Comparison of ENCODE assay signal across 13 cellular contexts in the genomic region with DNA sequence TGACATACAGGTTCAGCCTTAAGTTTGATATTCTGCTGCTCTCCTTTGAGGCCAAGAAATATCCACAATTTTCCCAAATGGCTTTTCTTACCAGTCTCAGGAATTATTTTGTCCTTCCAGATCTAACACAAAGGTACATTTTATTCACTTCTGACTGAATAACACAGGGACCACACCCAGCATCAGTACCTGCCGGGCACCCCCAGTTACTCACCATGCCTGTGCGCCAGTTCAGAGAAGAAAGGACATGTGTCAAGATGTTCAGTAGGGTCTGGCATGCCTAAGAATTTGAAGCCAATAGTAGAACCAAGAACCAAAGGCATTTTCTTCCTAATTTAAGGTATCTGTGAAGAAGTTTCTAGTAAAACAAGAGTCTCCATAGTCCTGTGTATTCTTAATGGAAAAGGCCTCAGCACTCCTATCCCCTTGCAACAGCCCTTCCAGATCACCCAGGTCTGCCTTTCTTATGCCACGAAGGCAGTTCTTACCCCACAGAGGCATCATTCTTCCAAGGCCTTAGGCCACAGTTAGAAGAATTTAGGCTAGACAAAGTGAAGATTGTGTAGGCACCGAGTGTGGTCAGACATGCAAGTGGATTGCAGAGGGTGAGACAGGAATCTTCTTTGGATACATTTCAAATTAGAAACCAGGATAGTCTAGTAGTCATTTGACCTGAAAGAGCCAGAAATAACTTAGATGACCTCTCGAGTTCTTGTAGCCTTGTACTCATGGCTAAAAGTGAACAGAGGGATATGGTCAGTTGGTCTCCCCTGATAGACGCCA.
DNase-seq lines count a peak whose midpoint lies in the region; ATAC-seq, FAIRE-seq and TF ChIP-seq lines count a peak whose summit lies in the region.
"Had no signal": no experiment of that assay in that cellular context is flagged by ENCODE, and none has a peak within 500 bp of the region (broad histone marks: within the 10 kb centered on the region; RNA-seq: fewer than 3 reads in every experiment).

No MANE protein-coding gene starts in this region.

- peaks cover 38% of the 10 kb centered on the region for H3K4me1 Mint-ChIP-seq in MCF 10A (ENCODE audit: insufficient read depth, unreplicated experiment)
- H3K4me1 Mint-ChIP-seq in activated naive CD8-positive, alpha-beta T cell treated with anti-CD3 and anti-CD28 coated beads, Interleukin-2, amount 50 U/mL, for 24 hours, result peaks cover 57% of the 10 kb centered on the region

- FAIRE-seq in urothelium cell line (lab: Jason Lieb, UNC) (peak; percentile 69), H54 (lab: Jason Lieb, UNC) (no peak)

- peak overlapping the region in 1 of 2 donors; percentile 4 for H3K27ac ChIP-seq in breast epithelium
- H3K27ac ChIP-seq in mesendoderm (ENCODE audit: low read depth, low read length), result no peak overlapping the region
- H3K27ac ChIP-seq: suprapubic skin had no signal

- WGBS in mesendoderm (ENCODE audit: extremely low coverage, insufficient coverage, low lambda C conversion rate), result no CpG with 5 or more reads among the region's 6 CpGs

- H3K79me1 ChIP-seq in mesendoderm (ENCODE audit: low read length), result no peaks in the 10 kb centered on the region

- H3K18ac ChIP-seq in mesendoderm (ENCODE audit: low read length), result no peak overlapping the region

- CTCF ChIA-PET in MCF 10A (lab: Yijun Ruan, JAX), result interaction anchor here (1.2 kb wide), 1 partner anchor 7 kb away, joined by 4 read pairs; no protein-coding TSS in a partner anchor

- no peaks in the 10 kb centered on the region for H3K9me3 Mint-ChIP-seq in MCF 10A (ENCODE audit: unreplicated experiment)
- no peaks in the 10 kb centered on the region for H3K9me3 Mint-ChIP-seq in activated naive CD8-positive, alpha-beta T cell treated with anti-CD3 and anti-CD28 coated beads, Interleukin-2, amount 50 U/mL, for 24 hours

- no peak overlapping the region for H3K27ac Mint-ChIP-seq in MCF 10A (ENCODE audit: low read depth, unreplicated experiment)
- peak overlapping the region; percentile 3 for H3K27ac Mint-ChIP-seq in activated naive CD8-positive, alpha-beta T cell treated with anti-CD3 and anti-CD28 coated beads, Interleukin-2, amount 50 U/mL, for 24 hours

- DNase-seq in MCF 10A (ENCODE audit: unreplicated experiment), result no peak
- DNase-seq in breast epithelium (ENCODE audit: low spot score in 2 of 2), result no peak
- no peak for DNase-seq in activated naive CD8-positive, alpha-beta T cell treated with anti-CD3 and anti-CD28 coated beads, Interleukin-2, amount 50 U/mL, for 24 hours
- peak; percentile 33 for DNase-seq in glomerular visceral epithelial cell (ENCODE audit: extremely low spot score)
- no peak for DNase-seq in urothelium cell line (ENCODE audit: low spot score)
- no peak for DNase-seq in H54 (ENCODE audit: insufficient read length, low spot score)
- no peak for DNase-seq in mesendoderm
- no peak for DNase-seq in NCI-H226
- DNase-seq: activated CD8-positive, alpha-beta memory T cell treated with anti-CD3 and anti-CD28 coated beads, Interleukin-2, amount 50 U/mL, for 4 hours; AML-193; NCI-H2029; stimulated activated CD4-positive, alpha-beta T cell treated with anti-CD3 and anti-CD28 coated beads, Interleukin-4, amount 100 ng/mL, for 24 hours had no signal

- intact Hi-C loops in MCF 10A (cut with micrococcal nuclease) (no loop called here), breast epithelium (cut with DNase I; ENCODE audit: low total_unique reads) (no loop called here)

- POLR2A ChIA-PET in MCF 10A (lab: Yijun Ruan, JAX), result interaction anchor here (1.6 to 4.0 kb wide), 2 partner anchors 7 to 30 kb away, joined by 12 to 23 read pairs; no protein-coding TSS in a partner anchor

- no peaks in the 10 kb centered on the region for H3K36me3 ChIP-seq in breast epithelium
- H3K36me3 ChIP-seq in mesendoderm (ENCODE audit: control insufficient read depth, insufficient read depth, low read length), result no peaks in the 10 kb centered on the region

- no peaks in the 10 kb centered on the region for H3K27me3 Mint-ChIP-seq in MCF 10A (ENCODE audit: insufficient read depth, unreplicated experiment)
- H3K27me3 Mint-ChIP-seq in activated naive CD8-positive, alpha-beta T cell treated with anti-CD3 and anti-CD28 coated beads, Interleukin-2, amount 50 U/mL, for 24 hours, result no peaks in the 10 kb centered on the region

- TF ChIP-seq CTCF in MCF 10A (IDR thresholded peaks at IDR 0.05; ENCODE audit: unreplicated experiment) (no peak), breast epithelium (IDR thresholded peaks at IDR 0.05) (no peak)

- no peak overlapping the region for H4K8ac ChIP-seq in mesendoderm (ENCODE audit: low read depth, low read length)

- H3K36me3 Mint-ChIP-seq in MCF 10A (ENCODE audit: insufficient read depth, unreplicated experiment), result no peaks in the 10 kb centered on the region
- H3K36me3 Mint-ChIP-seq in activated naive CD8-positive, alpha-beta T cell treated with anti-CD3 and anti-CD28 coated beads, Interleukin-2, amount 50 U/mL, for 24 hours (ENCODE audit: low read depth), result peaks cover 31% of the 10 kb centered on the region

- no peaks in the 10 kb centered on the region for H3K9me3 ChIP-seq in breast epithelium
- H3K9me3 ChIP-seq: suprapubic skin had no signal

- H2BK5ac ChIP-seq in mesendoderm (ENCODE audit: low read length), result no peak overlapping the region

- no peak overlapping the region for H4K5ac ChIP-seq in mesendoderm (ENCODE audit: low read length)

- H3K4me1 ChIP-seq in breast epithelium (no peaks in the 10 kb centered on the region), mesendoderm (ENCODE audit: control insufficient read depth, low read depth, low read length) (peaks cover 9% of the 10 kb centered on the region)

- peak overlapping the region; percentile 21 for H3K4me3 Mint-ChIP-seq in MCF 10A (ENCODE audit: unreplicated experiment)
- no peak overlapping the region for H3K4me3 Mint-ChIP-seq in activated naive CD8-positive, alpha-beta T cell treated with anti-CD3 and anti-CD28 coated beads, Interleukin-2, amount 50 U/mL, for 24 hours

- H3K4me2 ChIP-seq in mesendoderm (ENCODE audit: low read length), result no peak overlapping the region

- no peak overlapping the region for H3K4me3 ChIP-seq in breast epithelium
- no peak overlapping the region for H3K4me3 ChIP-seq in mesendoderm (ENCODE audit: low read length)
- H3K4me3 ChIP-seq: suprapubic skin had no signal

- no peak overlapping the region for H3K4ac ChIP-seq in mesendoderm (ENCODE audit: low read depth, low read length)

- no peak for ATAC-seq in activated naive CD8-positive, alpha-beta T cell treated with anti-CD3 and anti-CD28 coated beads, Interleukin-2, amount 50 U/mL, for 24 hours

- H3K23ac ChIP-seq in mesendoderm (ENCODE audit: low read length), result no peak overlapping the region

- H3K56ac ChIP-seq in mesendoderm (ENCODE audit: low read length), result no peak overlapping the region

- H2AK5ac ChIP-seq in mesendoderm (ENCODE audit: low read length), result no peak overlapping the region

- H2BK15ac ChIP-seq in mesendoderm (replicated peaks; ENCODE audit: low read depth), result no peak overlapping the region

- no TSS peak for BruUV-seq in MCF 10A (replicated peaks; lab: Mats Ljungman, UMichigan)

- H3K9ac ChIP-seq in mesendoderm (ENCODE audit: low read length), result no peak overlapping the region

- H3K27me3 ChIP-seq in breast epithelium (no peaks in the 10 kb centered on the region), mesendoderm (ENCODE audit: insufficient read depth, low read length, poor library complexity) (no peaks in the 10 kb centered on the region)
- H3K27me3 ChIP-seq: suprapubic skin had no signal

- no peaks in the 10 kb centered on the region for H3K79me2 ChIP-seq in mesendoderm (ENCODE audit: control insufficient read depth, insufficient read depth, low read length)

- TF ChIP-seq POLR2A in breast epithelium (IDR thresholded peaks at IDR 0.05), result no peak
- no peak for TF ChIP-seq POLR2A in H54 (IDR thresholded peaks at IDR 0.05; ENCODE audit: low read depth, low read length)

- no peak overlapping the region for H2BK120ac ChIP-seq in mesendoderm (ENCODE audit: low read depth, low read length)
